In genomic region chr2:51649366-51649765, GRCh38 we compare ENCODE assay signal across 21 cellular contexts.
A peak's percentile ranks its signal among the peaks of the same experiment; 100 is the strongest.
DNase-seq lines count a peak whose midpoint lies in the region; ATAC-seq, FAIRE-seq and TF ChIP-seq lines count a peak whose summit lies in the region.
"Had no signal": no experiment of that assay in that cellular context is flagged by ENCODE, and none has a peak within 500 bp of the region (broad histone marks: within the 10 kb centered on the region; RNA-seq: fewer than 3 reads in every experiment).

No MANE protein-coding gene starts in this region.

- TF ChIP-seq CTCF in HFFc6 (IDR thresholded peaks at IDR 0.05) (peak; percentile 55), astrocyte (IDR thresholded peaks at IDR 0.05; ENCODE audit: insufficient read depth, low read depth, low read length) (peak; percentile 7), hepatocyte (IDR thresholded peaks at IDR 0.05; ENCODE audit: poor library complexity) (peak; percentile 9), type B pancreatic cell (conservative IDR thresholded peaks at IDR 0.05) (peak; percentile 48)

- FAIRE-seq in astrocyte (lab: Jason Lieb, UNC), result no peak
- FAIRE-seq: H54, HepG2 had no signal

- H3K27me3 Mint-ChIP-seq in HFFc6 (ENCODE audit: insufficient read depth) (no peaks in the 10 kb centered on the region), astrocyte (ENCODE audit: low read depth, unreplicated experiment) (no peaks in the 10 kb centered on the region), type B pancreatic cell (peaks cover 5% of the 10 kb centered on the region)
- H3K27me3 Mint-ChIP-seq: CD4-positive, alpha-beta T cell had no signal

- H3K9me3 ChIP-seq in astrocyte (ENCODE audit: insufficient read depth, low read depth, low read length) (no peaks in the 10 kb centered on the region), hepatocyte (ENCODE audit: low read depth) (no peaks in the 10 kb centered on the region)
- H3K9me3 ChIP-seq: SJCRH30 had no signal

- H4K20me1 ChIP-seq in astrocyte (ENCODE audit: insufficient read depth, low read length) (no peaks in the 10 kb centered on the region), hepatocyte (ENCODE audit: insufficient read depth, poor library complexity, severe bottlenecking) (no peaks in the 10 kb centered on the region)

- H3K36me3 Mint-ChIP-seq in HFFc6 (ENCODE audit: low read depth) (no peaks in the 10 kb centered on the region), astrocyte (ENCODE audit: low read depth, unreplicated experiment) (no peaks in the 10 kb centered on the region), type B pancreatic cell (no peaks in the 10 kb centered on the region)

- H3K4me3 ChIP-seq in astrocyte (ENCODE audit: insufficient read depth, low read depth, low read length) (no peak overlapping the region), hepatocyte (no peak overlapping the region)
- H3K4me3 ChIP-seq: SJCRH30 had no signal

- H2AFZ ChIP-seq in astrocyte (ENCODE audit: low read depth, low read length) (no peak overlapping the region), hepatocyte (no peak overlapping the region)

- H3K4me1 Mint-ChIP-seq in HFFc6 (ENCODE audit: low read depth) (peaks cover 8% of the 10 kb centered on the region; the same call in 1 of the 2 replicates), astrocyte (ENCODE audit: low read depth, unreplicated experiment) (no peaks in the 10 kb centered on the region), type B pancreatic cell (ENCODE audit: unreplicated experiment) (no peaks in the 10 kb centered on the region)

- no peaks in the 10 kb centered on the region for H3K36me3 ChIP-seq in astrocyte (ENCODE audit: insufficient read depth, low read length)
- H3K36me3 ChIP-seq in hepatocyte (replicated peaks; ENCODE audit: insufficient read depth, low read depth), result no peaks in the 10 kb centered on the region
- H3K36me3 ChIP-seq: SJCRH30 had no signal

- no peaks in the 10 kb centered on the region for H3K9me2 ChIP-seq in hepatocyte (replicated peaks; ENCODE audit: insufficient read depth)

- H3K79me2 ChIP-seq in astrocyte (ENCODE audit: insufficient read depth, low read length) (no peaks in the 10 kb centered on the region), hepatocyte (no peaks in the 10 kb centered on the region)

- no peaks in the 10 kb centered on the region for H3K4me1 ChIP-seq in astrocyte (ENCODE audit: insufficient read depth, low read length)
- H3K4me1 ChIP-seq in hepatocyte (ENCODE audit: insufficient read depth), result no peaks in the 10 kb centered on the region
- H3K4me1 ChIP-seq: SJCRH30 had no signal

- no peak overlapping the region for H3K4me2 ChIP-seq in astrocyte (ENCODE audit: low read length)
- no peak overlapping the region for H3K4me2 ChIP-seq in hepatocyte

- no peaks in the 10 kb centered on the region for H3K27me3 ChIP-seq in astrocyte (ENCODE audit: insufficient read depth, low read length)
- no peaks in the 10 kb centered on the region for H3K27me3 ChIP-seq in hepatocyte

- CTCF ChIA-PET in HEK293T (lab: Yijun Ruan, JAX), result no interaction called here

- H3K4me3 Mint-ChIP-seq in HFFc6 (no peak overlapping the region), astrocyte (ENCODE audit: unreplicated experiment) (no peak overlapping the region), type B pancreatic cell (no peak overlapping the region)
- H3K4me3 Mint-ChIP-seq: CD4-positive, alpha-beta T cell had no signal

- H3K27ac Mint-ChIP-seq in HFFc6 (no peak overlapping the region), astrocyte (ENCODE audit: unreplicated experiment) (no peak overlapping the region), type B pancreatic cell (no peak overlapping the region)
- H3K27ac Mint-ChIP-seq: CD4-positive, alpha-beta T cell had no signal

- 84% methylated on average over 1 of the region's 1 CpG for WGBS in hepatocyte (ENCODE audit: low lambda C conversion rate, missing lambda C conversion rate)

- DNase-seq in HFFc6 (no peak), astrocyte (ENCODE audit: low read depth) (no peak), hepatocyte (ENCODE audit: low spot score) (no peak), type B pancreatic cell (ENCODE audit: extremely low spot score, unreplicated experiment) (no peak), HEK293T (ENCODE audit: extremely low spot score) (no peak), left colon (no peak), T-helper 1 cell (no peak)
- DNase-seq: CD4-positive, alpha-beta T cell; COR-L47; DMS79; KBM-7; NCI-H1105; NCI-H146; NCI-H2029 treated with DMSO at 0.1 percent for 48 hours; NCI-H226; NCI-H510A treated with DMSO at 0.1 percent for 48 hours; NCI-H748 treated with DMSO at 0.1 percent for 48 hours; SJCRH30 had no signal

- H3K9me3 Mint-ChIP-seq in HFFc6, result no peaks in the 10 kb centered on the region; the same call in 1 of the 2 replicates
- no peaks in the 10 kb centered on the region for H3K9me3 Mint-ChIP-seq in astrocyte (ENCODE audit: unreplicated experiment)
- H3K9me3 Mint-ChIP-seq in type B pancreatic cell, result no peaks in the 10 kb centered on the region

- H3K9ac ChIP-seq in astrocyte (ENCODE audit: low read length), result no peak overlapping the region

- H3K27ac ChIP-seq in astrocyte (ENCODE audit: low read depth, low read length) (no peak overlapping the region), hepatocyte (no peak overlapping the region)
- H3K27ac ChIP-seq: HL-60, SJCRH30 had no signal

- no peak for ATAC-seq in left colon
- ATAC-seq: HepG2 had no signal

- POLR2A ChIA-PET in HEK293T (lab: Yijun Ruan, JAX), result no interaction called here

- intact Hi-C loops in left colon (cut with DNase I, micrococcal nuclease), result no loop called here

TF ChIP-seq in HEK293T, 16 proteins besides CTCF, POLR2A, EP300 and RAD21:
- TF ChIP-seq CTBP1 (IDR thresholded peaks at IDR 0.05; ENCODE audit: borderline replicate concordance) (no peak), ARNT (IDR thresholded peaks at IDR 0.05) (no peak), L3MBTL2 (conservative IDR thresholded peaks at IDR 0.05) (no peak)
